ENCODE assay signal across 14 cellular contexts in the genomic region with DNA sequence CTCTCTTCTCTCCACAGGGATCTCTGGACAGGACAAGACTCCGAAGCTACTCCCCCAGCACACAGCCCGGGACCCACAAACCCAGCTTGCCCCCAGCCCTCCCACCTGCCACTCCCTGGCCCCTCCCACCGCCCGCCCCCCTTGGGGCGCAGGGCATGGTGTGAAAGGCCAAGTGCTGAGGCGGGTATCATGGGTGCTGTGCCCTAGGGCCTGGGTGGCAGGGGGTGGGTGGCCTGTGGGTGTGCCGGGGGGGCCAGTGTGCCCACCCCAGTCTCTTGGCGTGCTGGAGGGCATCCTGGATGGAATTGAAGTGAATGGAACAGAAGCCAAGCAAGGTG. TPM values are rescaled to one million over a fixed set of nuclear protein-coding genes. Genes with fewer than 3 reads are reported as not detected.
DNase-seq lines count a peak whose midpoint lies in the region; ATAC-seq and TF ChIP-seq lines count a peak whose summit lies in the region.
"Had no signal": no experiment of that assay in that cellular context is flagged by ENCODE, and none has a peak within 500 bp of the region (broad histone marks: within the 10 kb centered on the region; RNA-seq: fewer than 3 reads in every experiment).

No MANE protein-coding gene starts in this region.

- 81 to 85% methylated on average over 8 of the region's 8 CpGs for WGBS in heart right ventricle, 2 donors
- WGBS in esophagus muscularis mucosa = 89% methylated on average over 8 of the region's 8 CpGs
- WGBS in ovary, 3 donors = 71 to 84% (median 77%) methylated on average over 7 to 8 of the region's 8 CpGs

- H3K27me3 Mint-ChIP-seq in progenitor cell of endocrine pancreas = no peaks in the 10 kb centered on the region
- H3K27me3 Mint-ChIP-seq: activated CD8-positive, alpha-beta memory T cell treated with anti-CD3 and anti-CD28 coated beads, Interleukin-2, amount 10 ng/mL, durations not matched to agents 7 days and 5 days had no signal

- H3K4me1 Mint-ChIP-seq in progenitor cell of endocrine pancreas (ENCODE audit: low read depth) = peaks cover 49% of the 10 kb centered on the region

- no peaks in the 10 kb centered on the region for H3K36me3 Mint-ChIP-seq in progenitor cell of endocrine pancreas (ENCODE audit: insufficient read depth)
- H3K36me3 Mint-ChIP-seq: activated CD8-positive, alpha-beta memory T cell treated with anti-CD3 and anti-CD28 coated beads, Interleukin-2, amount 10 ng/mL, durations not matched to agents 7 days and 5 days had no signal

- TF ChIP-seq EP300 in esophagus muscularis mucosa (IDR thresholded peaks at IDR 0.05) (no peak), ovary (IDR thresholded peaks at IDR 0.05) (no peak)

- H3K36me3 ChIP-seq in heart right ventricle (peaks cover 0 to 45% (median 27%) of the 10 kb centered on the region in 9 donors), esophagus muscularis mucosa (peaks cover 21 to 36% (median 33%) of the 10 kb centered on the region in 4 donors), ovary (no peaks in the 10 kb centered on the region), upper lobe of right lung (peaks cover 34% of the 10 kb centered on the region)
- H3K36me3 ChIP-seq: right lobe of liver had no signal

- TF ChIP-seq CTCF in heart right ventricle (IDR thresholded peaks at IDR 0.05) (no peak), esophagus muscularis mucosa (IDR thresholded peaks at IDR 0.05) (no peak), ovary (IDR thresholded peaks at IDR 0.05) (no peak), upper lobe of right lung (IDR thresholded peaks at IDR 0.05) (no peak), progenitor cell of endocrine pancreas (IDR thresholded peaks at IDR 0.05; ENCODE audit: unreplicated experiment) (no peak)

- ATAC-seq in heart right ventricle (no peak), left cardiac atrium (no peak), upper lobe of right lung (no peak)
- ATAC-seq: activated CD8-positive, alpha-beta memory T cell treated with anti-CD3 and anti-CD28 coated beads, Interleukin-2, amount 10 ng/mL, durations not matched to agents 7 days and 5 days; right lobe of liver had no signal

- POLR2A ChIA-PET in HEK293T (lab: Yijun Ruan, JAX) = interaction anchor here (1.0 to 2.2 kb wide), 2 partner anchors 10 to 26 kb away, joined by 4 to 10 read pairs; a partner anchor contains a TSS

- H3K4me3 Mint-ChIP-seq in progenitor cell of endocrine pancreas (ENCODE audit: low read depth) = no peak overlapping the region
- H3K4me3 Mint-ChIP-seq: activated CD8-positive, alpha-beta memory T cell treated with anti-CD3 and anti-CD28 coated beads, Interleukin-2, amount 10 ng/mL, durations not matched to agents 7 days and 5 days had no signal

- no peaks in the 10 kb centered on the region for H3K27me3 ChIP-seq in heart right ventricle
- no peaks in the 10 kb centered on the region for H3K27me3 ChIP-seq in esophagus muscularis mucosa
- H3K27me3 ChIP-seq in ovary = no peaks in the 10 kb centered on the region
- H3K27me3 ChIP-seq in upper lobe of right lung = no peaks in the 10 kb centered on the region
- H3K27me3 ChIP-seq: right lobe of liver had no signal

- no peaks in the 10 kb centered on the region for H3K9me3 ChIP-seq in heart right ventricle
- no peaks in the 10 kb centered on the region for H3K9me3 ChIP-seq in esophagus muscularis mucosa
- no peaks in the 10 kb centered on the region for H3K9me3 ChIP-seq in ovary
- H3K9me3 ChIP-seq in upper lobe of right lung = no peaks in the 10 kb centered on the region
- H3K9me3 ChIP-seq: right lobe of liver had no signal

- no peak overlapping the region for H3K27ac Mint-ChIP-seq in progenitor cell of endocrine pancreas
- H3K27ac Mint-ChIP-seq: activated CD8-positive, alpha-beta memory T cell treated with anti-CD3 and anti-CD28 coated beads, Interleukin-2, amount 10 ng/mL, durations not matched to agents 7 days and 5 days had no signal

- H3K4me3 ChIP-seq in heart right ventricle (no peak overlapping the region), esophagus muscularis mucosa (no peak overlapping the region), ovary (no peak overlapping the region), upper lobe of right lung (no peak overlapping the region)
- H3K4me3 ChIP-seq: right lobe of liver had no signal

- TF ChIP-seq POLR2A in esophagus muscularis mucosa (IDR thresholded peaks at IDR 0.05; ENCODE audit: low read depth) (no peak), ovary (IDR thresholded peaks at IDR 0.05) (no peak)

- intact Hi-C loops in heart right ventricle (cut with DNase I) = loop anchor here in 1 of 10 donors (2.0 kb wide), 1 partner anchor 25 kb away; no protein-coding TSS in a partner anchor
- intact Hi-C loops in left cardiac atrium (cut with DNase I) = no loop called here
- intact Hi-C loops in esophagus muscularis mucosa (cut with DNase I) = no loop called here
- intact Hi-C loops in ovary (cut with DNase I) = loop anchor here in 2 of 4 donors (5.0 kb wide), 2 partner anchors 33 to 38 kb away; no protein-coding TSS in a partner anchor
- intact Hi-C loops in upper lobe of right lung (cut with DNase I) = no loop called here

- H3K27ac ChIP-seq in heart right ventricle (peak overlapping the region; percentile 74 to 99 (median 90)), esophagus muscularis mucosa (replicated peaks in 1 of 4) (peak overlapping the region; percentile 91 to 99 (median 99)), ovary (peak overlapping the region; percentile 89 to 91), upper lobe of right lung (peak overlapping the region; percentile 89)

- CTCF ChIA-PET in HEK293T (lab: Yijun Ruan, JAX) = interaction anchor here (1.0 to 2.3 kb wide), 4 partner anchors 12 to 117 kb away, joined by 3 to 15 read pairs (median 5); a partner anchor contains a TSS

- H3K4me1 ChIP-seq in heart right ventricle (peaks cover 57 to 87% (median 80%) of the 10 kb centered on the region in 9 donors), esophagus muscularis mucosa (peaks cover 82 to 98% (median 91%) of the 10 kb centered on the region in 4 donors), ovary (ENCODE audit: insufficient read depth) (peaks cover 52% of the 10 kb centered on the region), upper lobe of right lung (peaks cover 75% of the 10 kb centered on the region)

- H3K9me3 Mint-ChIP-seq in progenitor cell of endocrine pancreas (ENCODE audit: low read depth) = no peaks in the 10 kb centered on the region

- DNase-seq in heart right ventricle (peak in 1 of 2 donors; percentile 4), left cardiac atrium (no peak), esophagus muscularis mucosa (ENCODE audit: extremely low spot score) (no peak), ovary (peak in 1 of 5 donors; percentile 41), upper lobe of right lung (no peak), HEK293T (ENCODE audit: extremely low spot score) (no peak), progenitor cell of endocrine pancreas (ENCODE audit: low spot score, unreplicated experiment) (no peak), activated gamma-delta T cell treated with Interleukin-2 at 50 U/mL for 16 hours (no peak)
- DNase-seq: ACHN; activated CD8-positive, alpha-beta memory T cell treated with anti-CD3 and anti-CD28 coated beads, Interleukin-2, amount 10 ng/mL, durations not matched to agents 7 days and 5 days; mesendoderm; NCI-H1694 treated with DMSO at 0.1 percent for 48 hours; right lobe of liver; SHP77 had no signal

TF ChIP-seq in HEK293T, 16 proteins besides CTCF, POLR2A, EP300 and RAD21 (continues in another document):
- TF ChIP-seq L3MBTL2 (conservative IDR thresholded peaks at IDR 0.05) (no peak), TARDBP (IDR thresholded peaks at IDR 0.05) (no peak), BHLHE40 (IDR thresholded peaks at IDR 0.05; ENCODE audit: borderline replicate concordance) (no peak), FOXK2 (IDR thresholded peaks at IDR 0.05) (no peak), NFRKB (IDR thresholded peaks at IDR 0.05) (no peak), LEF1 (IDR thresholded peaks at IDR 0.05; ENCODE audit: borderline replicate concordance) (no peak), SP1 (IDR thresholded peaks at IDR 0.05) (no peak)

RNA-seq across cellular contexts. Expression of a gene that starts 11.4 kb away (rescaled TPM):
- total RNA-seq in heart right ventricle = 100 to 1,000 TPM in 1 of 10 donors, 10 to 100 TPM in 9; 59.8 to 102 (median 69.7) TPM
- 10 to 100 TPM; 29.8 to 44.2 TPM for polyA plus RNA-seq in heart right ventricle
- 10 to 100 TPM; 54.4 to 77.9 TPM for total RNA-seq in left cardiac atrium
- 100 to 1,000 TPM in 2 of 4 donors, 10 to 100 TPM in 2; 69.7 to 112 (median 85.2) TPM for total RNA-seq in esophagus muscularis mucosa
- 100 to 1,000 TPM in 2 of 7 donors, 10 to 100 TPM in 5; 51.4 to 129 (median 89.3) TPM for total RNA-seq in ovary
- 10 to 100 TPM; 77.5 to 87.2 TPM for polyA plus RNA-seq in ovary
- total RNA-seq in upper lobe of right lung = 55.6 TPM
- total RNA-seq in progenitor cell of endocrine pancreas = 21.3 and 25.0 TPM in 2 replicates

RNA-seq across cellular contexts. Expression of a gene that starts 19.9 kb away (rescaled TPM):
- 10 to 100 TPM; 46.7 to 63.2 (median 58.4) TPM for total RNA-seq in heart right ventricle
- polyA plus RNA-seq in heart right ventricle = 10 to 100 TPM; 47.2 to 75.6 TPM
- total RNA-seq in left cardiac atrium = 10 to 100 TPM; 44.0 to 56.4 TPM
- 10 to 100 TPM; 33.6 to 43.6 (median 37.4) TPM for total RNA-seq in esophagus muscularis mucosa
- total RNA-seq in ovary = 10 to 100 TPM; 42.2 to 73.9 (median 66.7) TPM
- 10 to 100 TPM; 45.1 to 51.3 TPM for polyA plus RNA-seq in ovary
- 81.3 TPM for total RNA-seq in upper lobe of right lung
- total RNA-seq in progenitor cell of endocrine pancreas = 143 and 161 TPM in 2 replicates

RNA-seq across cellular contexts. Expression of a gene that starts 26.2 kb away (rescaled TPM):
- total RNA-seq in heart right ventricle (10 to 100 TPM in 7 of 10 donors, 1 to 10 TPM in 3; 5.5 to 41.3 (median 29.9) TPM), left cardiac atrium (10 to 100 TPM; 17.1 to 19.5 TPM), esophagus muscularis mucosa (10 to 100 TPM in 3 of 4 donors, 1 to 10 TPM in 1; 6.1 to 24.2 (median 14.5) TPM), ovary (10 to 100 TPM; 10.7 to 73.8 (median 23.7) TPM), upper lobe of right lung (24.9 TPM), progenitor cell of endocrine pancreas (2.4 and 2.6 TPM in 2 replicates)
- polyA plus RNA-seq in heart right ventricle (10 to 100 TPM in 1 of 2 donors, 1 to 10 TPM in 1; 7.1 to 24.4 TPM), ovary (10 to 100 TPM; 11.8 to 59.0 TPM)

RNA-seq across cellular contexts. Expression of a gene that starts 47.6 kb away (rescaled TPM):
- total RNA-seq in heart right ventricle (10 to 100 TPM; 26.3 to 57.4 (median 37.7) TPM), left cardiac atrium (10 to 100 TPM; 54.0 to 57.8 TPM), esophagus muscularis mucosa (10 to 100 TPM; 64.1 to 86.8 (median 72.2) TPM), ovary (100 to 1,000 TPM in 1 of 7 donors, 10 to 100 TPM in 6; 59.6 to 110 (median 83.3) TPM), upper lobe of right lung (84.4 TPM), progenitor cell of endocrine pancreas (137 and 143 TPM in 2 replicates)
- polyA plus RNA-seq in heart right ventricle (10 to 100 TPM; 45.5 to 65.0 TPM), ovary (100 to 1,000 TPM in 1 of 2 donors, 10 to 100 TPM in 1; 60.8 to 122 TPM)

RNA-seq across cellular contexts. Expression of a gene that starts 58.9 kb away (rescaled TPM):
- total RNA-seq in heart right ventricle (1 to 10 TPM in 2 of 10 donors, under 1 TPM in 1, not detected in 7; 0.81 to 4.2 (median 1.6) TPM), left cardiac atrium (1 to 10 TPM in 1 of 2 donors, not detected in 1; 1.2 TPM), esophagus muscularis mucosa (10 to 100 TPM in 1 of 4 donors, under 1 TPM in 3; 0.32 to 19.4 (median 0.58) TPM), ovary (100 to 1,000 TPM in 1 of 7 donors, 1 to 10 TPM in 2, under 1 TPM in 2, not detected in 2; 0.32 to 197 (median 1.7) TPM), upper lobe of right lung (1.2 TPM), progenitor cell of endocrine pancreas (not detected in 2 replicates)
- polyA plus RNA-seq in heart right ventricle (under 1 TPM; 0.29 to 0.32 TPM), ovary (1 to 10 TPM in 1 of 2 donors, not detected in 1; 1.1 TPM)
- total RNA-seq: activated CD8-positive, alpha-beta memory T cell treated with anti-CD3 and anti-CD28 coated beads, Interleukin-2, amount 10 ng/mL, durations not matched to agents 7 days and 5 days had no signal
